15 cellular contexts compared by ENCODE assay signal in genomic region chr9:137919095-137919465, GRCh38. TPM values are rescaled to one million over a fixed set of nuclear protein-coding genes. Genes with fewer than 3 reads are reported as not detected.
"Had no signal": no experiment of that assay in that cellular context is flagged by ENCODE, and none has a peak within 500 bp of the region (broad histone marks: within the 10 kb centered on the region; RNA-seq: fewer than 3 reads in every experiment).

No MANE protein-coding gene starts in this region.

- H3K27me3 Mint-ChIP-seq: activated CD4-positive, alpha-beta memory T cell treated with anti-CD3 and anti-CD28 coated beads, Interleukin-2, amount 10 ng/mL, durations not matched to agents 7 days and 5 days had no signal

- H3K9me3 ChIP-seq: adrenal gland, psoas muscle, sigmoid colon, spleen, thoracic aorta had no signal

- H3K9me3 Mint-ChIP-seq: activated CD4-positive, alpha-beta memory T cell treated with anti-CD3 and anti-CD28 coated beads, Interleukin-2, amount 10 ng/mL, durations not matched to agents 7 days and 5 days; activated naive CD4-positive, alpha-beta T cell treated with anti-CD3 and anti-CD28 coated beads, Interleukin-2, amount 50 U/mL, for 24 hours; activated T-cell treated with anti-CD3 and anti-CD28 coated beads, Interleukin-2, amount 50 U/mL, for 4 hours; dendritic cell treated with granulocyte-macrophage colony-stimulating factor and Interleukin-4, amounts not matched to agents 40 ng/mL and 50 ng/mL, for 4 days had no signal

- H3K27ac ChIP-seq: adrenal gland, psoas muscle, sigmoid colon, spleen, stomach, thoracic aorta had no signal

- H3K4me3 ChIP-seq: adrenal gland, psoas muscle, sigmoid colon, spleen, stomach, thoracic aorta had no signal

- ATAC-seq: activated T-cell treated with anti-CD3 and anti-CD28 coated beads, Interleukin-2, amount 50 U/mL, for 4 hours; psoas muscle; T-helper 17 cell had no signal

- H3K4me3 Mint-ChIP-seq: activated CD4-positive, alpha-beta memory T cell treated with anti-CD3 and anti-CD28 coated beads, Interleukin-2, amount 10 ng/mL, durations not matched to agents 7 days and 5 days; activated naive CD4-positive, alpha-beta T cell treated with anti-CD3 and anti-CD28 coated beads, Interleukin-2, amount 50 U/mL, for 24 hours; activated T-cell treated with anti-CD3 and anti-CD28 coated beads, Interleukin-2, amount 50 U/mL, for 4 hours; dendritic cell treated with granulocyte-macrophage colony-stimulating factor and Interleukin-4, amounts not matched to agents 40 ng/mL and 50 ng/mL, for 4 days; T-helper 17 cell had no signal

- DNase-seq: activated CD4-positive, alpha-beta memory T cell treated with anti-CD3 and anti-CD28 coated beads, Interleukin-2, amount 10 ng/mL, durations not matched to agents 7 days and 5 days; activated CD4-positive, alpha-beta T cell treated with anti-CD3 and anti-CD28 coated beads for 4 hours; activated effector memory CD4-positive, alpha-beta T cell treated with Interleukin-2 at 50 U/mL for 16 hours; activated T-cell treated with anti-CD3 and anti-CD28 coated beads, Interleukin-2, amount 50 U/mL, for 4 hours; central memory CD4-positive, alpha-beta T cell; mammary epithelial cell; psoas muscle; sigmoid colon; spleen; stomach; T-helper 17 cell had no signal

- H3K4me1 ChIP-seq: adrenal gland, psoas muscle, sigmoid colon, spleen, stomach had no signal

- H3K36me3 ChIP-seq: adrenal gland, sigmoid colon, spleen, stomach, thoracic aorta had no signal

- H3K27me3 ChIP-seq: adrenal gland, sigmoid colon had no signal

- H3K4me1 Mint-ChIP-seq: activated CD4-positive, alpha-beta memory T cell treated with anti-CD3 and anti-CD28 coated beads, Interleukin-2, amount 10 ng/mL, durations not matched to agents 7 days and 5 days; activated naive CD4-positive, alpha-beta T cell treated with anti-CD3 and anti-CD28 coated beads, Interleukin-2, amount 50 U/mL, for 24 hours had no signal

- H3K27ac Mint-ChIP-seq: activated CD4-positive, alpha-beta memory T cell treated with anti-CD3 and anti-CD28 coated beads, Interleukin-2, amount 10 ng/mL, durations not matched to agents 7 days and 5 days; activated naive CD4-positive, alpha-beta T cell treated with anti-CD3 and anti-CD28 coated beads, Interleukin-2, amount 50 U/mL, for 24 hours; dendritic cell treated with granulocyte-macrophage colony-stimulating factor and Interleukin-4, amounts not matched to agents 40 ng/mL and 50 ng/mL, for 4 days; T-helper 17 cell had no signal

- H3K36me3 Mint-ChIP-seq: activated naive CD4-positive, alpha-beta T cell treated with anti-CD3 and anti-CD28 coated beads, Interleukin-2, amount 50 U/mL, for 24 hours had no signal

RNA-seq across cellular contexts. Expression of gene CACNA1B, which starts 41.5 kb away (rescaled TPM):
- total RNA-seq: activated CD4-positive, alpha-beta memory T cell treated with anti-CD3 and anti-CD28 coated beads, Interleukin-2, amount 10 ng/mL, durations not matched to agents 7 days and 5 days had no signal
- polyA plus RNA-seq: mammary epithelial cell had no signal
